ENCODE assay signal across 1 cellular context in genomic region chr6:41546866-41547798, GRCh38.
A peak's percentile ranks its signal among the peaks of the same experiment; 100 is the strongest.
TF ChIP-seq lines count a peak whose summit lies in the region.

No MANE protein-coding gene starts in this region.

TF ChIP-seq in H1, 55 proteins besides CTCF, POLR2A, EP300 and RAD21:
- TF ChIP-seq TAF1 (IDR thresholded peaks at IDR 0.05; ENCODE audit: low read depth, low read length): no peak
- peak; percentile 57; the same call in 1 of the 2 replicates for TF ChIP-seq RBBP5 (IDR thresholded peaks at IDR 0.05; ENCODE audit: borderline replicate concordance, low read depth, low read length)
- TF ChIP-seq E2F6 (IDR thresholded peaks at IDR 0.05): no peak
- peak; percentile 26 for TF ChIP-seq CTBP2 (IDR thresholded peaks at IDR 0.05; ENCODE audit: borderline replicate concordance, insufficient read depth, insufficient read length, low read length)
- TF ChIP-seq TBP (IDR thresholded peaks at IDR 0.05; ENCODE audit: low read depth, low read length): no peak
- peak; percentile 21 for TF ChIP-seq KDM4A (IDR thresholded peaks at IDR 0.05; ENCODE audit: low read depth, low read length, severe bottlenecking)
- TF ChIP-seq JUND (IDR thresholded peaks at IDR 0.05; ENCODE audit: low read length): no peak
- no peak for TF ChIP-seq CHD2 (IDR thresholded peaks at IDR 0.05; ENCODE audit: low read length)
- no peak for TF ChIP-seq SP1 (IDR thresholded peaks at IDR 0.05; ENCODE audit: low read depth, low read length)
- TF ChIP-seq CREB1 (IDR thresholded peaks at IDR 0.05): no peak
- 0 out of 4 replicates have a peak, but pooled peaks of 1 of the 2 experiments have one; percentile 35 for TF ChIP-seq SIN3A (conservative IDR thresholded peaks at IDR 0.05 in 1 of 2, IDR thresholded peaks at IDR 0.05 in 1 of 2; ENCODE audit: low read depth in 1 of 2, low read length in 2 of 2)
- TF ChIP-seq, protein P1, sequence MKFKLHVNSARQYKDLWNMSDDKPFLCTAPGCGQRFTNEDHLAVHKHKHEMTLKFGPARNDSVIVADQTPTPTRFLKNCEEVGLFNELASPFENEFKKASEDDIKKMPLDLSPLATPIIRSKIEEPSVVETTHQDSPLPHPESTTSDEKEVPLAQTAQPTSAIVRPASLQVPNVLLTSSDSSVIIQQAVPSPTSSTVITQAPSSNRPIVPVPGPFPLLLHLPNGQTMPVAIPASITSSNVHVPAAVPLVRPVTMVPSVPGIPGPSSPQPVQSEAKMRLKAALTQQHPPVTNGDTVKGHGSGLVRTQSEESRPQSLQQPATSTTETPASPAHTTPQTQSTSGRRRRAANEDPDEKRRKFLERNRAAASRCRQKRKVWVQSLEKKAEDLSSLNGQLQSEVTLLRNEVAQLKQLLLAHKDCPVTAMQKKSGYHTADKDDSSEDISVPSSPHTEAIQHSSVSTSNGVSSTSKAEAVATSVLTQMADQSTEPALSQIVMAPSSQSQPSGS (IDR thresholded peaks at IDR 0.05; ENCODE audit: low read length): no peak
- TF ChIP-seq ASH2L (IDR thresholded peaks at IDR 0.05; ENCODE audit: low read length): no peak
- TF ChIP-seq SUZ12 (IDR thresholded peaks at IDR 0.05; ENCODE audit: low read length): no peak
- no peak for TF ChIP-seq CBX8 (IDR thresholded peaks at IDR 0.05; ENCODE audit: borderline replicate concordance, low read depth, low read length)
- no peak for TF ChIP-seq RXRA (IDR thresholded peaks at IDR 0.05; ENCODE audit: insufficient read depth, low read depth, low read length)
- peak in 1 of 2 experiments; percentile 17; a peak in 1 of 4 replicates for TF ChIP-seq HDAC2 (IDR thresholded peaks at IDR 0.05; ENCODE audit: borderline replicate concordance in 1 of 2, low read depth in 2 of 2, low read length in 2 of 2)
